In the genomic region with DNA sequence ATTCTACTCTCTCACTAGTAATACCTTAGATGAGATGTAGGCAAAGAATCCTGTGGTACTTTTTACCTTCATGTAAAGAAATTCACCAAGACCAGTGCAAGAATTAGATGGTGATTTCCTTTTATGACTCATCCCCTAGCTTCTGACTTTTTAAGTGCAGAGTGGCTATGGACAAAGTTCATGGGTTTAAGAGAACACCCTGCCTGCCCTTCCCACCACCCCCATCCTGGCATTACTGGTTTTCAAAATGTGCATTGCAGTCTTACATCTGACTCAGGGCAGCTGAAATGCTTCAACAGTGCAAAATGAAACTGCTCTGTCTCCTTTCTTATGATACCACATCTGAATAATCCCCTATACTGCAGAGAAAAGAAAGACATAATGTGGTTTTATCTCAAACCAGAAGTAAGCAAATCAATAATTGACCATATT, we compare ENCODE assay signal across 9 cellular contexts. TPM values are rescaled to one million over a fixed set of nuclear protein-coding genes. Genes with fewer than 3 reads are reported as not detected.
DNase-seq lines count a peak whose midpoint lies in the region; ATAC-seq, FAIRE-seq and TF ChIP-seq lines count a peak whose summit lies in the region.
"Had no signal": no experiment of that assay in that cellular context is flagged by ENCODE, and none has a peak within 500 bp of the region (broad histone marks: within the 10 kb centered on the region; RNA-seq: fewer than 3 reads in every experiment).

No MANE protein-coding gene starts in this region.

- TF ChIP-seq CTCF in NB4 (IDR thresholded peaks at IDR 0.05; ENCODE audit: low read depth, low read length) (no peak), fibroblast of villous mesenchyme (IDR thresholded peaks at IDR 0.05; ENCODE audit: insufficient read depth, low read depth, low read length) (no peak), stomach (IDR thresholded peaks at IDR 0.05) (no peak)

- H3K27me3 ChIP-seq in stomach = no peaks in the 10 kb centered on the region

- TF ChIP-seq EP300 in stomach (IDR thresholded peaks at IDR 0.05) = no peak

- peak; percentile 90 for FAIRE-seq in H54 (lab: Jason Lieb, UNC)
- FAIRE-seq: islet of Langerhans had no signal

- peak; percentile 55 for ATAC-seq in GM18519 (IDR thresholded peaks at IDR 0.05; ENCODE audit: low FRiP score, unreplicated experiment)

- peaks cover 0 to 3% (median 0%) of the 10 kb centered on the region in 4 donors for H3K36me3 ChIP-seq in stomach

- H3K27ac ChIP-seq in stomach = peak overlapping the region in 2 of 5 donors; percentile 33 to 56

- no peak for TF ChIP-seq POLR2A in H54 (IDR thresholded peaks at IDR 0.05; ENCODE audit: low read depth, low read length)
- no peak for TF ChIP-seq POLR2A in NB4 (IDR thresholded peaks at IDR 0.05; ENCODE audit: extremely low read depth, insufficient read length)
- no peak for TF ChIP-seq POLR2A in stomach (IDR thresholded peaks at IDR 0.05)

- intact Hi-C loops in stomach (cut with DNase I; ENCODE audit: low total_unique reads) = no loop called here

- H3K4me1 ChIP-seq in stomach = peaks cover 0 to 22% (median 10%) of the 10 kb centered on the region in 4 donors

- H3K4me3 ChIP-seq in NB4 (ENCODE audit: low read depth, low read length) = no peak overlapping the region
- H3K4me3 ChIP-seq in fibroblast of villous mesenchyme (ENCODE audit: low read depth, low read length) = no peak overlapping the region
- no peak overlapping the region for H3K4me3 ChIP-seq in stomach

- no peaks in the 10 kb centered on the region for H3K9me3 ChIP-seq in stomach

- no peak for DNase-seq in H54 (ENCODE audit: insufficient read length, low spot score)
- DNase-seq in NB4 (ENCODE audit: low read depth) = peak; percentile 11
- peak; percentile 83 for DNase-seq in fibroblast of villous mesenchyme (ENCODE audit: low read depth)
- DNase-seq in RPMI8226 = no peak
- no peak for DNase-seq in AML-193 (lab: John Stamatoyannopoulos, UW)
- no peak for DNase-seq in nucleus accumbens (lab: John Stamatoyannopoulos, UW)
- no peak for DNase-seq in stomach

RNA-seq across cellular contexts. Expression of a gene that starts 22.6 kb away (rescaled TPM):
- total RNA-seq in fibroblast of villous mesenchyme (22.9 and 29.8 TPM in 2 replicates), stomach (10 to 100 TPM in 3 of 5 donors, 1 to 10 TPM in 1, not detected in 1; 7.0 to 30.4 (median 25.3) TPM)
- 10 to 100 TPM; 11.4 to 22.9 (median 19.6) TPM for polyA plus RNA-seq in stomach

RNA-seq across cellular contexts. Expression of a gene that starts 22.7 kb away (rescaled TPM):
- total RNA-seq in fibroblast of villous mesenchyme (10.3 and 12.1 TPM in 2 replicates), stomach (10 to 100 TPM in 2 of 5 donors, 1 to 10 TPM in 3; 1.2 to 25.3 (median 4.9) TPM)
- polyA plus RNA-seq in stomach = 1 to 10 TPM; 2.8 to 3.2 (median 3.2) TPM

Comparison
In these comparisons a context has a peak if more than half of its experiments do, and no peak if none do; other contexts are left out.
1. DNase-seq: peak in NB4 (single experiment) and fibroblast of villous mesenchyme (single experiment); none in H54 (single experiment), RPMI8226 (single experiment), AML-193 (0 of 2), nucleus accumbens (0 of 56) and stomach (single experiment).